11 cellular contexts compared by ENCODE assay signal in the genomic region with DNA sequence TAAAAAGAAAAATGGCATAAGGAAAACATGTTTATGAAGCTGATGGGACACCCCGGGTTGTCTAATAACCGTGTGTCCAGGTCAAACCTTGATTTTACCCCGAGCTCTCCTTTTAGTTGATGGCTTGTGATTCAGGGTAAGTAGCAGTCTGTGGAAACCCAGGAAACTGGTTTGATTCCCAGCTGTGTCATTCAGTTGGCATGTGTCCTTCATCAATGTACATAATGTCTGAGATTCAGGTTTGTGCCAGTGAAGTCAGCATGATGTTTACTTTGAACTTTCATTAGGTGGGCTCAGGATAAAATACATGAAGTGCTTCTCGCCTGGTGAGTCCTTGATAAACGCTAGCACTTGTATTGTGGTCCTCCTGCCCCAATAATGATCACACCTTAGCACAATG. TPM values are rescaled to one million over a fixed set of nuclear protein-coding genes. Genes with fewer than 3 reads are reported as not detected.
A peak's percentile ranks its signal among the peaks of the same experiment; 100 is the strongest.
DNase-seq lines count a peak whose midpoint lies in the region; ATAC-seq and TF ChIP-seq lines count a peak whose summit lies in the region.
"Had no signal": no experiment of that assay in that cellular context is flagged by ENCODE, and none has a peak within 500 bp of the region (broad histone marks: within the 10 kb centered on the region; RNA-seq: fewer than 3 reads in every experiment).

No MANE protein-coding gene starts in this region.

- H3K4me3 Mint-ChIP-seq in HFFc6 = peak overlapping the region; percentile 69
- H3K4me3 Mint-ChIP-seq in chondrocyte (ENCODE audit: unreplicated experiment) = no peak overlapping the region
- H3K4me3 Mint-ChIP-seq: activated CD8-positive, alpha-beta memory T cell treated with anti-CD3 and anti-CD28 coated beads, Interleukin-2, amount 10 ng/mL, durations not matched to agents 7 days and 5 days had no signal

- H3K27me3 Mint-ChIP-seq in HFFc6 (ENCODE audit: insufficient read depth) (peaks cover 6% of the 10 kb centered on the region), chondrocyte (ENCODE audit: low read depth) (no peaks in the 10 kb centered on the region)
- H3K27me3 Mint-ChIP-seq: activated CD8-positive, alpha-beta memory T cell treated with anti-CD3 and anti-CD28 coated beads, Interleukin-2, amount 10 ng/mL, durations not matched to agents 7 days and 5 days; CD4-positive, alpha-beta memory T cell had no signal

- H3K27me3 ChIP-seq in ACC112 (ENCODE audit: insufficient read depth, low read length) = no peaks in the 10 kb centered on the region
- H3K27me3 ChIP-seq in osteoblast (ENCODE audit: insufficient read depth, low read length) = no peaks in the 10 kb centered on the region
- H3K27me3 ChIP-seq: cardiac muscle cell had no signal

- ATAC-seq in HG03280 (IDR thresholded peaks at IDR 0.05; ENCODE audit: unreplicated experiment) = no peak

- DNase-seq in HFFc6 (no peak), chondrocyte (ENCODE audit: low spot score) (no peak), osteoblast (ENCODE audit: insufficient read length, low spot score, missing footprints) (peak; percentile 26), DMS153 (lab: John Stamatoyannopoulos, UW) (no peak), NCI-H187 (lab: John Stamatoyannopoulos, UW) (no peak)
- DNase-seq in activated CD4-positive, alpha-beta T cell treated with anti-CD3 and anti-CD28 coated beads, Interleukin-2, amount 50 U/mL, for 4 hours = no peak

- H3K4me1 Mint-ChIP-seq in HFFc6 (ENCODE audit: low read depth) = peaks cover 37% of the 10 kb centered on the region
- peaks cover 35% of the 10 kb centered on the region for H3K4me1 Mint-ChIP-seq in chondrocyte (ENCODE audit: low read depth)

- H3K36me3 ChIP-seq in ACC112 (ENCODE audit: insufficient read depth, low read length) = no peaks in the 10 kb centered on the region
- H3K36me3 ChIP-seq in osteoblast (ENCODE audit: insufficient read depth, low read length) = no peaks in the 10 kb centered on the region
- H3K36me3 ChIP-seq: cardiac muscle cell had no signal

- peak overlapping the region; percentile 62 for H3K27ac ChIP-seq in ACC112 (ENCODE audit: low read depth, low read length)
- peak overlapping the region; percentile 79 for H3K27ac ChIP-seq in osteoblast (ENCODE audit: low read depth, low read length)
- H3K27ac ChIP-seq: cardiac muscle cell had no signal

- TF ChIP-seq CTCF in HFFc6 (IDR thresholded peaks at IDR 0.05) (no peak), chondrocyte (IDR thresholded peaks at IDR 0.05) (no peak), osteoblast (IDR thresholded peaks at IDR 0.05; ENCODE audit: extremely low read depth, low read depth, low read length) (no peak)

- peak overlapping the region; percentile 70 for H3K4me2 ChIP-seq in osteoblast (ENCODE audit: insufficient read depth, low read length)

- H3K79me2 ChIP-seq in ACC112 (ENCODE audit: control insufficient read depth, insufficient read depth, low read length, unreplicated experiment) = peaks cover 20% of the 10 kb centered on the region
- peaks cover 35% of the 10 kb centered on the region for H3K79me2 ChIP-seq in osteoblast (ENCODE audit: insufficient read depth, low read length)

- peaks cover 8% of the 10 kb centered on the region for H3K36me3 Mint-ChIP-seq in HFFc6 (ENCODE audit: low read depth)
- H3K36me3 Mint-ChIP-seq in chondrocyte (ENCODE audit: low read depth) = no peaks in the 10 kb centered on the region

- H4K20me1 ChIP-seq in osteoblast (ENCODE audit: insufficient read depth, low read length) = no peaks in the 10 kb centered on the region

- H2AFZ ChIP-seq in ACC112 (ENCODE audit: low read length, unreplicated experiment) (peak overlapping the region; percentile 49), osteoblast (ENCODE audit: low read length) (peak overlapping the region; percentile 67)

- no peaks in the 10 kb centered on the region for H3K9me3 Mint-ChIP-seq in HFFc6
- no peaks in the 10 kb centered on the region for H3K9me3 Mint-ChIP-seq in chondrocyte (ENCODE audit: low read depth)
- H3K9me3 Mint-ChIP-seq: CD4-positive, alpha-beta memory T cell had no signal

- peaks cover 22% of the 10 kb centered on the region for H3K4me1 ChIP-seq in ACC112 (ENCODE audit: control insufficient read depth, insufficient read depth, low read length, unreplicated experiment)
- H3K4me1 ChIP-seq in osteoblast (ENCODE audit: insufficient read depth, low read length) = peaks cover 15% of the 10 kb centered on the region

- H3K4me3 ChIP-seq in ACC112 (ENCODE audit: low read depth, low read length) (peak overlapping the region; percentile 15; the same call in 1 of the 2 replicates), osteoblast (ENCODE audit: insufficient read depth, low read length) (peak overlapping the region; percentile 34)
- H3K4me3 ChIP-seq: cardiac muscle cell had no signal

- no peaks in the 10 kb centered on the region for H3K9me3 ChIP-seq in osteoblast (ENCODE audit: low read depth, low read length)

- H3K27ac Mint-ChIP-seq in HFFc6 (peak overlapping the region; percentile 79), chondrocyte (ENCODE audit: unreplicated experiment) (peak overlapping the region; percentile 53)

RNA-seq across cellular contexts. Expression of a gene that starts 4.3 kb away (rescaled TPM):
- 100 to 1,000 TPM; 316 to 393 (median 342) TPM for total RNA-seq in HFFc6 (2021; fragmentation: NEBNext Ultra II Directional; extraction: Animal tissue kit (Norgen Biotek cat#: 25700))
- 269 to 342 TPM (median 276 TPM) in 3 replicates for total RNA-seq in chondrocyte
- 297 and 305 TPM in 2 replicates for total RNA-seq in osteoblast

RNA-seq across cellular contexts. Expression of a gene that starts 33.5 kb away (rescaled TPM):
- total RNA-seq in HFFc6 (2021; fragmentation: NEBNext Ultra II Directional; extraction: Animal tissue kit (Norgen Biotek cat#: 25700)) = 10 to 100 TPM; 28.3 to 33.9 (median 31.4) TPM
- total RNA-seq in chondrocyte = 21.6 to 25.9 TPM (median 22.7 TPM) in 3 replicates
- 10.5 and 11.8 TPM in 2 replicates for total RNA-seq in osteoblast
